ENCODE assay signal across 8 cellular contexts in genomic region chr2:437772-438393, GRCh38.
DNase-seq lines count a peak whose midpoint lies in the region; ATAC-seq and TF ChIP-seq lines count a peak whose summit lies in the region.

No MANE protein-coding gene starts in this region.

- peak overlapping the region; percentile 2 for H3K27ac Mint-ChIP-seq in activated T-cell treated with anti-CD3 and anti-CD28 coated beads, Interleukin-2, amount 50 U/mL, for 24 hours
- H3K27ac Mint-ChIP-seq in natural killer cell treated with Interleukin-12 subunit alpha and Interleukin-12 subunit beta and Interleukin-15 and Interleukin-18, amount 100 ng/mL, for 72 hours = peak overlapping the region; percentile 10 to 68

- peak; percentile 13 to 16 for DNase-seq in stimulated activated CD4-positive, alpha-beta T cell treated with anti-CD3 and anti-CD28 coated beads, Interleukin-12 subunit alpha, Interleukin-12 subunit beta, amount 100 ng/mL, for 24 hours (ENCODE audit: low read depth in 2 of 2)
- no peak for DNase-seq in stimulated activated CD4-positive, alpha-beta T cell treated with anti-CD3 and anti-CD28 coated beads, Interleukin-12 subunit alpha, Interleukin-12 subunit beta, amount 100 ng/mL, for 4 hours
- DNase-seq in NCI-H69 (lab: John Stamatoyannopoulos, UW) (peak; percentile 51), midbrain (lab: John Stamatoyannopoulos, UW) (no peak), prostate gland (ENCODE audit: low spot score) (no peak)
- peak; percentile 47 for DNase-seq in activated T-cell treated with anti-CD3 and anti-CD28 coated beads, Interleukin-2, amount 50 U/mL, for 24 hours
- DNase-seq in natural killer cell treated with Interleukin-12 subunit alpha and Interleukin-12 subunit beta and Interleukin-15 and Interleukin-18, amount 100 ng/mL, for 72 hours (ENCODE audit: low spot score) = no peak

- peak overlapping the region in 1 of 2 donors; percentile 8 for H3K27ac ChIP-seq in prostate gland

- H3K36me3 Mint-ChIP-seq in activated T-cell treated with anti-CD3 and anti-CD28 coated beads, Interleukin-2, amount 50 U/mL, for 24 hours (ENCODE audit: low read depth) = no peaks in the 10 kb centered on the region
- no peaks in the 10 kb centered on the region for H3K36me3 Mint-ChIP-seq in natural killer cell treated with Interleukin-12 subunit alpha and Interleukin-12 subunit beta and Interleukin-15 and Interleukin-18, amount 100 ng/mL, for 72 hours

- H3K27me3 Mint-ChIP-seq in activated T-cell treated with anti-CD3 and anti-CD28 coated beads, Interleukin-2, amount 50 U/mL, for 24 hours = no peaks in the 10 kb centered on the region
- H3K27me3 Mint-ChIP-seq in natural killer cell treated with Interleukin-12 subunit alpha and Interleukin-12 subunit beta and Interleukin-15 and Interleukin-18, amount 100 ng/mL, for 72 hours = peaks cover 0 to 2% of the 10 kb centered on the region in 2 donors

- no peaks in the 10 kb centered on the region for H3K9me3 Mint-ChIP-seq in activated T-cell treated with anti-CD3 and anti-CD28 coated beads, Interleukin-2, amount 50 U/mL, for 24 hours
- no peaks in the 10 kb centered on the region for H3K9me3 Mint-ChIP-seq in natural killer cell treated with Interleukin-12 subunit alpha and Interleukin-12 subunit beta and Interleukin-15 and Interleukin-18, amount 100 ng/mL, for 72 hours

- no peak overlapping the region for H3K4me3 ChIP-seq in prostate gland

- no peak for TF ChIP-seq CTCF in prostate gland (IDR thresholded peaks at IDR 0.05)

- no peak for TF ChIP-seq POLR2A in prostate gland (IDR thresholded peaks at IDR 0.05)

- WGBS in prostate gland = 29% methylated on average over 15 of the region's 15 CpGs

- H3K36me3 ChIP-seq in prostate gland = no peaks in the 10 kb centered on the region

- ATAC-seq in HG03095 (IDR thresholded peaks at IDR 0.05; ENCODE audit: unreplicated experiment) = peak; percentile 95
- peak; percentile 72 to 77 for ATAC-seq in natural killer cell treated with Interleukin-12 subunit alpha and Interleukin-12 subunit beta and Interleukin-15 and Interleukin-18, amount 100 ng/mL, for 72 hours

- intact Hi-C loops in prostate gland (cut with DNase I) = loop anchor here (10.0 kb wide), 1 partner anchor 63 kb away; no protein-coding TSS in a partner anchor

- peak overlapping the region; percentile 54 for H3K4me3 Mint-ChIP-seq in activated T-cell treated with anti-CD3 and anti-CD28 coated beads, Interleukin-2, amount 50 U/mL, for 24 hours
- H3K4me3 Mint-ChIP-seq in natural killer cell treated with Interleukin-12 subunit alpha and Interleukin-12 subunit beta and Interleukin-15 and Interleukin-18, amount 100 ng/mL, for 72 hours = peak overlapping the region; percentile 51

- H3K4me1 Mint-ChIP-seq in activated T-cell treated with anti-CD3 and anti-CD28 coated beads, Interleukin-2, amount 50 U/mL, for 24 hours (ENCODE audit: low read depth) = peaks cover 18% of the 10 kb centered on the region
- peaks cover 29 to 45% of the 10 kb centered on the region in 2 donors for H3K4me1 Mint-ChIP-seq in natural killer cell treated with Interleukin-12 subunit alpha and Interleukin-12 subunit beta and Interleukin-15 and Interleukin-18, amount 100 ng/mL, for 72 hours (ENCODE audit: low read depth in 2 of 2)

- peaks cover 3% of the 10 kb centered on the region for H3K27me3 ChIP-seq in prostate gland (replicated peaks; ENCODE audit: insufficient read depth)

- no peaks in the 10 kb centered on the region for H3K9me3 ChIP-seq in prostate gland

- H3K4me1 ChIP-seq in prostate gland (replicated peaks) = no peaks in the 10 kb centered on the region

Comparison
In these comparisons a context has a peak if more than half of its experiments do, and no peak if none do; other contexts are left out.
1. DNase-seq: peak in stimulated activated CD4-positive, alpha-beta T cell treated with anti-CD3 and anti-CD28 coated beads, Interleukin-12 subunit alpha, Interleukin-12 subunit beta, amount 100 ng/mL, for 24 hours (2 of 2), NCI-H69 (single experiment) and activated T-cell treated with anti-CD3 and anti-CD28 coated beads, Interleukin-2, amount 50 U/mL, for 24 hours (single experiment); none in stimulated activated CD4-positive, alpha-beta T cell treated with anti-CD3 and anti-CD28 coated beads, Interleukin-12 subunit alpha, Interleukin-12 subunit beta, amount 100 ng/mL, for 4 hours (single experiment), natural killer cell treated with Interleukin-12 subunit alpha and Interleukin-12 subunit beta and Interleukin-15 and Interleukin-18, amount 100 ng/mL, for 72 hours (single experiment), midbrain (single experiment) and prostate gland (single experiment).